ENCODE assay signal across 15 cellular contexts in genomic region chr1:218957971-218958370, GRCh38.
"Had no signal": no experiment of that assay in that cellular context is flagged by ENCODE, and none has a peak within 500 bp of the region (broad histone marks: within the 10 kb centered on the region; RNA-seq: fewer than 3 reads in every experiment).

No MANE protein-coding gene starts in this region.

- H3K27ac ChIP-seq: left ventricle myocardium inferior, psoas muscle, right atrium auricular region, spleen had no signal

- ATAC-seq: activated CD8-positive, alpha-beta T cell treated with anti-CD3 and anti-CD28 coated beads, Interleukin-2, amount 10 ng/mL, durations not matched to agents 7 days and 5 days; activated naive CD8-positive, alpha-beta T cell treated with anti-CD3 and anti-CD28 coated beads, Interleukin-2, amount 50 U/mL, for 24 hours; psoas muscle had no signal

- H3K36me3 ChIP-seq: left ventricle myocardium inferior, right atrium auricular region, spleen had no signal

- H3K4me1 ChIP-seq: left ventricle myocardium inferior, psoas muscle, right atrium auricular region, spleen had no signal

- H3K9me3 ChIP-seq: psoas muscle, right atrium auricular region had no signal

- H3K4me3 ChIP-seq: left ventricle myocardium inferior, psoas muscle, right atrium auricular region, spleen had no signal

- DNase-seq: activated CD4-positive, alpha-beta T cell treated with anti-CD3 and anti-CD28 coated beads for 1 hour; activated CD4-positive, alpha-beta T cell treated with anti-CD3 and anti-CD28 coated beads, Interleukin-2, amount 50 U/mL, for 1 hour; activated CD8-positive, alpha-beta T cell treated with anti-CD3 and anti-CD28 coated beads, Interleukin-2, amount 10 ng/mL, durations not matched to agents 7 days and 5 days; activated gamma-delta T cell; activated naive CD4-positive, alpha-beta T cell treated with anti-CD3 and anti-CD28 coated beads, Interleukin-2, amount 50 U/mL, for 16 hours; activated naive CD8-positive, alpha-beta T cell treated with anti-CD3 and anti-CD28 coated beads, Interleukin-2, amount 50 U/mL, for 24 hours; caudate nucleus; effector CD4-positive, alpha-beta T cell; left ventricle myocardium inferior; naive B cell; psoas muscle; spleen; stimulated activated CD4-positive, alpha-beta T cell treated with anti-CD3 and anti-CD28 coated beads, Interleukin-4, amount 100 ng/mL, for 1 hour; stimulated activated naive CD4-positive, alpha-beta T cell treated with Interleukin-2 at 50 U/mL for 16 hours had no signal

- H3K27me3 ChIP-seq: right atrium auricular region, spleen had no signal
